11 cellular contexts compared by ENCODE assay signal in genomic region chr9:92961627-92962302, GRCh38. TPM values are rescaled to one million over a fixed set of nuclear protein-coding genes. Genes with fewer than 3 reads are reported as not detected.
DNase-seq lines count a peak whose midpoint lies in the region; ATAC-seq and FAIRE-seq lines count a peak whose summit lies in the region.
"Had no signal": no experiment of that assay in that cellular context is flagged by ENCODE, and none has a peak within 500 bp of the region (broad histone marks: within the 10 kb centered on the region; RNA-seq: fewer than 3 reads in every experiment).

No MANE protein-coding gene starts in this region.

- H3K36me3 Mint-ChIP-seq in activated naive CD8-positive, alpha-beta T cell treated with anti-CD3 and anti-CD28 coated beads for 36 hours = peaks cover 41% of the 10 kb centered on the region

- peak; percentile 21 for FAIRE-seq in GM19239 (lab: Jason Lieb, UNC)
- FAIRE-seq: keratinocyte had no signal

- peaks cover 13% of the 10 kb centered on the region for H3K9me3 Mint-ChIP-seq in activated naive CD8-positive, alpha-beta T cell treated with anti-CD3 and anti-CD28 coated beads for 36 hours

- ATAC-seq in HG02970 (IDR thresholded peaks at IDR 0.05; ENCODE audit: low FRiP score, unreplicated experiment) = no peak
- ATAC-seq in HG03039 (IDR thresholded peaks at IDR 0.05; ENCODE audit: unreplicated experiment) = no peak

- H3K4me1 Mint-ChIP-seq in activated naive CD8-positive, alpha-beta T cell treated with anti-CD3 and anti-CD28 coated beads for 36 hours = peaks cover 40% of the 10 kb centered on the region

- peak overlapping the region; percentile 32 for H3K4me3 Mint-ChIP-seq in activated naive CD8-positive, alpha-beta T cell treated with anti-CD3 and anti-CD28 coated beads for 36 hours

- H3K27me3 Mint-ChIP-seq in activated naive CD8-positive, alpha-beta T cell treated with anti-CD3 and anti-CD28 coated beads for 36 hours = no peaks in the 10 kb centered on the region

- H3K27ac Mint-ChIP-seq in activated naive CD8-positive, alpha-beta T cell treated with anti-CD3 and anti-CD28 coated beads for 36 hours = peak overlapping the region; percentile 99

- DNase-seq in GM19239 (ENCODE audit: insufficient read length, low spot score) (no peak), RPMI8226 (peak; percentile 86), NCI-H187 treated with DMSO at 0.1 percent for 48 hours (lab: John Stamatoyannopoulos, UW) (no peak), Ammon's horn (ENCODE audit: low spot score) (no peak)
- DNase-seq in activated naive CD8-positive, alpha-beta T cell treated with anti-CD3 and anti-CD28 coated beads for 36 hours = peak; percentile 58
- DNase-seq in stimulated activated CD4-positive, alpha-beta T cell treated with anti-CD3 and anti-CD28 coated beads, Interleukin-2, amount 100 ng/mL, for 24 hours = peak; percentile 55 to 58
- DNase-seq: MM.1S had no signal

RNA-seq across cellular contexts. Expression of gene FGD3, which starts 14.4 kb away (rescaled TPM):
- total RNA-seq in activated naive CD8-positive, alpha-beta T cell treated with anti-CD3 and anti-CD28 coated beads for 36 hours = 10 to 100 TPM; 41.5 to 42.9 TPM
- total RNA-seq: osteocyte had no signal

Comparison
In these comparisons a context has a peak if more than half of its experiments do, and no peak if none do; other contexts are left out.
1. DNase-seq: peak in RPMI8226 (single experiment), activated naive CD8-positive, alpha-beta T cell treated with anti-CD3 and anti-CD28 coated beads for 36 hours (single experiment) and stimulated activated CD4-positive, alpha-beta T cell treated with anti-CD3 and anti-CD28 coated beads, Interleukin-2, amount 100 ng/mL, for 24 hours (2 of 2); none in GM19239 (single experiment), NCI-H187 treated with DMSO at 0.1 percent for 48 hours (single experiment) and Ammon's horn (single experiment).